24 cellular contexts compared by ENCODE assay signal in the genomic region with DNA sequence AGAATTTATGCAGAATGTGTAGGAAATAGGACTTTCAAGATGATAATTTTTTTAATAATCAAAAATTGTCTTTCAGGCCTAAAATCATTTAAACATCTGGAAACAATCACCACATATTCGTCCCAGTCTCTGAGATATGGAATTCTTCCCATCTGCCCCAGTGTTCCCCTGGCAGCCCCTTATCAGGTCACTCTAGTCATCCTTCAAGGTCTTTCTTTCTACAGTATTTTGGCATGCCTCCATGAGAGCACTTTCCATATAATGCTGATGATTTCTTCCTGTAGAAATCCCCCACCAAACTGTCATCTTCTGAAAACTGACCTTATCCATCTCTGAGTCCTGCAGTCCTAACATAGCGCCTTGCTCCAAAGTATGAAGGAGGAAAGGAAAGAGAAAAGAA.
"Had no signal": no experiment of that assay in that cellular context is flagged by ENCODE, and none has a peak within 500 bp of the region (broad histone marks: within the 10 kb centered on the region; RNA-seq: fewer than 3 reads in every experiment).

No MANE protein-coding gene starts in this region.

- H3K4me3 ChIP-seq: dorsolateral prefrontal cortex, lower lobe of right lung, right lobe of liver, suprapubic skin, transverse colon, upper lobe of right lung, uterus had no signal

- DNase-seq: dorsolateral prefrontal cortex; effector CD4-positive, alpha-beta T cell; hypothalamus; immature natural killer cell; islet precursor cell; kidney glomerular epithelial cell; left colon; left ventricle myocardium superior; lower lobe of right lung; natural killer cell; right lobe of liver; small intestine; stimulated activated CD4-positive, alpha-beta T cell treated with anti-CD3 and anti-CD28 coated beads, Interleukin-12 subunit alpha, Interleukin-12 subunit beta, amount 100 ng/mL, for 4 hours; stimulated activated CD4-positive, alpha-beta T cell treated with anti-CD3 and anti-CD28 coated beads, Interleukin-1b, Interleukin-23, amount 100 ng/mL, for 48 hours; stimulated activated CD4-positive, alpha-beta T cell treated with anti-CD3 and anti-CD28 coated beads, Interleukin-4, amount 100 ng/mL, for 1 hour; stimulated activated CD8-positive, alpha-beta memory T cell treated with anti-CD3 and anti-CD28 coated beads, Interleukin-4, amount 100 ng/mL, for 48 hours; stimulated activated naive CD4-positive, alpha-beta T cell; stimulated activated naive CD8-positive, alpha-beta T cell treated with anti-CD3 and anti-CD28 coated beads, Interleukin-15, amount 100 ng/mL, for 72 hours; transverse colon; upper lobe of right lung; uterus had no signal

- H3K9ac ChIP-seq: parathyroid adenoma had no signal

- H3K36me3 ChIP-seq: lower lobe of right lung, neutrophil, right lobe of liver, suprapubic skin, transverse colon, upper lobe of right lung, uterus had no signal

- H3K9me3 ChIP-seq: lower lobe of right lung, neutrophil, right lobe of liver, suprapubic skin, transverse colon, upper lobe of right lung, uterus had no signal

- ATAC-seq: left colon; left ventricle myocardium superior; lower lobe of right lung; natural killer cell; right lobe of liver; stimulated activated naive CD8-positive, alpha-beta T cell treated with anti-CD3 and anti-CD28 coated beads, Interleukin-15, amount 100 ng/mL, for 72 hours; upper lobe of right lung had no signal

- H3K27ac ChIP-seq: dorsolateral prefrontal cortex, lower lobe of right lung, neutrophil, parathyroid adenoma, right lobe of liver, suprapubic skin, transverse colon, upper lobe of right lung, uterus had no signal

- H3K4me1 ChIP-seq: lower lobe of right lung, parathyroid adenoma, right lobe of liver, suprapubic skin, transverse colon, upper lobe of right lung, uterus had no signal

- H3K27me3 ChIP-seq: neutrophil, right lobe of liver, suprapubic skin, transverse colon, upper lobe of right lung, uterus had no signal
